Comparison of ENCODE assay signal across 8 cellular contexts in genomic region chr3:71584216-71585061, GRCh38. TPM values are rescaled to one million over a fixed set of nuclear protein-coding genes. Genes with fewer than 3 reads are reported as not detected.
DNase-seq lines count a peak whose midpoint lies in the region; ATAC-seq and TF ChIP-seq lines count a peak whose summit lies in the region.

No MANE protein-coding gene starts in this region.

- ATAC-seq in activated CD8-positive, alpha-beta T cell treated with anti-CD3 and anti-CD28 coated beads for 36 hours: peak; percentile 54
- ATAC-seq in GM19452 (IDR thresholded peaks at IDR 0.05; ENCODE audit: unreplicated experiment) (no peak), HG03457 (IDR thresholded peaks at IDR 0.05; ENCODE audit: unreplicated experiment) (no peak)

- peak overlapping the region; percentile 92 for H3K27ac Mint-ChIP-seq in activated CD8-positive, alpha-beta T cell treated with anti-CD3 and anti-CD28 coated beads for 36 hours

- CTCF ChIA-PET in activated CD8-positive, alpha-beta T cell treated with anti-CD3 and anti-CD28 coated beads for 36 hours (lab: Charles Lee): interaction anchor here (0.9 to 1.6 kb wide), 8 partner anchors 16 to 524 kb away, joined by 3 to 5 read pairs (median 4); no protein-coding TSS in a partner anchor

- peak overlapping the region; percentile 84 for H3K4me3 Mint-ChIP-seq in activated CD8-positive, alpha-beta T cell treated with anti-CD3 and anti-CD28 coated beads for 36 hours

- peaks cover 59% of the 10 kb centered on the region for H3K4me1 Mint-ChIP-seq in activated CD8-positive, alpha-beta T cell treated with anti-CD3 and anti-CD28 coated beads for 36 hours (ENCODE audit: low read depth)

- H3K4me3 ChIP-seq in endocrine pancreas (ENCODE audit: control insufficient read depth, insufficient read depth, low read length) (peak overlapping the region; percentile 78), mesodermal cell (ENCODE audit: extremely low read depth, insufficient read depth, low read length, poor library complexity, severe bottlenecking) (peak overlapping the region; percentile 69)

- POLR2A ChIA-PET in activated CD8-positive, alpha-beta T cell treated with anti-CD3 and anti-CD28 coated beads for 36 hours (lab: Charles Lee): interaction anchor here (0.5 to 4.8 kb wide), 22 partner anchors 89 to 531 kb away, joined by 3 to 74 read pairs (median 4); no protein-coding TSS in a partner anchor

- H3K36me3 Mint-ChIP-seq in activated CD8-positive, alpha-beta T cell treated with anti-CD3 and anti-CD28 coated beads for 36 hours (ENCODE audit: low read depth): peaks cover 12% of the 10 kb centered on the region

- H3K36me3 ChIP-seq in endocrine pancreas (ENCODE audit: control insufficient read depth, insufficient read depth, low read length) (no peaks in the 10 kb centered on the region), mesodermal cell (ENCODE audit: control insufficient read depth, insufficient read depth, low read length) (no peaks in the 10 kb centered on the region)

- no peak for TF ChIP-seq CTCF in activated CD8-positive, alpha-beta T cell treated with anti-CD3 and anti-CD28 coated beads for 36 hours (IDR thresholded peaks at IDR 0.05)

- no peaks in the 10 kb centered on the region for H3K9me3 ChIP-seq in endocrine pancreas (ENCODE audit: control insufficient read depth, low read length)
- no peaks in the 10 kb centered on the region for H3K9me3 ChIP-seq in mesodermal cell (ENCODE audit: control insufficient read depth, low read length)

- H3K9ac ChIP-seq in endocrine pancreas (ENCODE audit: control insufficient read depth, insufficient read depth, low read length): peak overlapping the region; percentile 68

- WGBS in mesodermal cell (ENCODE audit: insufficient coverage in 2 of 2), 2 experiments: 1% methylated on average over 9 to 17 of the region's 24 CpGs

- H3K9me3 Mint-ChIP-seq in activated CD8-positive, alpha-beta T cell treated with anti-CD3 and anti-CD28 coated beads for 36 hours: no peaks in the 10 kb centered on the region

- no peaks in the 10 kb centered on the region for H3K27me3 ChIP-seq in endocrine pancreas (ENCODE audit: control insufficient read depth, insufficient read depth, low read length)

- DNase-seq in EH (ENCODE audit: low read depth) (peak; percentile 76), NCI-H2029 treated with DMSO at 0.1 percent for 48 hours (lab: John Stamatoyannopoulos, UW) (peak; percentile 40)
- DNase-seq in activated CD8-positive, alpha-beta T cell treated with anti-CD3 and anti-CD28 coated beads for 36 hours: peak; percentile 88
- DNase-seq in stimulated activated CD8-positive, alpha-beta memory T cell treated with anti-CD3 and anti-CD28 coated beads, Interleukin-12 subunit alpha, Interleukin-12 subunit beta, amount 100 ng/mL, for 4 hours (ENCODE audit: low read depth): peak; percentile 25

- peaks cover 19% of the 10 kb centered on the region for H3K4me1 ChIP-seq in endocrine pancreas (ENCODE audit: control insufficient read depth, insufficient read depth, low read length)
- H3K4me1 ChIP-seq in mesodermal cell (ENCODE audit: control insufficient read depth, insufficient read depth, low read length, poor library complexity, severe bottlenecking): peaks cover 10% of the 10 kb centered on the region

- no peaks in the 10 kb centered on the region for H3K27me3 Mint-ChIP-seq in activated CD8-positive, alpha-beta T cell treated with anti-CD3 and anti-CD28 coated beads for 36 hours

- peak overlapping the region; percentile 78 for H3K27ac ChIP-seq in mesodermal cell (ENCODE audit: low read depth, low read length, severe bottlenecking)

- intact Hi-C loops in activated CD8-positive, alpha-beta T cell treated with anti-CD3 and anti-CD28 coated beads for 36 hours (cut with micrococcal nuclease): loop anchor here (2.0 to 10.0 kb wide), 7 partner anchors 132 to 580 kb away; no protein-coding TSS in a partner anchor

RNA-seq across cellular contexts. Expression of gene FOXP1, which starts 0.9 kb away (rescaled TPM):
- 100 to 1,000 TPM; 145 to 153 TPM for total RNA-seq in activated CD8-positive, alpha-beta T cell treated with anti-CD3 and anti-CD28 coated beads for 36 hours
- 24.2 TPM for polyA plus RNA-seq in mesodermal cell (2013, experiment 1 of 2)
- polyA plus RNA-seq in mesodermal cell (2013, experiment 2 of 2): 21.8 TPM

Comparison
In these comparisons a context has a peak if more than half of its experiments do, and no peak if none do; other contexts are left out.
1. DNase-seq: peak in every context shown above with its lines; median percentile 88 in activated CD8-positive, alpha-beta T cell treated with anti-CD3 and anti-CD28 coated beads for 36 hours; 76 in EH; 40 in NCI-H2029 treated with DMSO at 0.1 percent for 48 hours; 25 in stimulated activated CD8-positive, alpha-beta memory T cell treated with anti-CD3 and anti-CD28 coated beads, Interleukin-12 subunit alpha, Interleukin-12 subunit beta, amount 100 ng/mL, for 4 hours.